In the genomic region with DNA sequence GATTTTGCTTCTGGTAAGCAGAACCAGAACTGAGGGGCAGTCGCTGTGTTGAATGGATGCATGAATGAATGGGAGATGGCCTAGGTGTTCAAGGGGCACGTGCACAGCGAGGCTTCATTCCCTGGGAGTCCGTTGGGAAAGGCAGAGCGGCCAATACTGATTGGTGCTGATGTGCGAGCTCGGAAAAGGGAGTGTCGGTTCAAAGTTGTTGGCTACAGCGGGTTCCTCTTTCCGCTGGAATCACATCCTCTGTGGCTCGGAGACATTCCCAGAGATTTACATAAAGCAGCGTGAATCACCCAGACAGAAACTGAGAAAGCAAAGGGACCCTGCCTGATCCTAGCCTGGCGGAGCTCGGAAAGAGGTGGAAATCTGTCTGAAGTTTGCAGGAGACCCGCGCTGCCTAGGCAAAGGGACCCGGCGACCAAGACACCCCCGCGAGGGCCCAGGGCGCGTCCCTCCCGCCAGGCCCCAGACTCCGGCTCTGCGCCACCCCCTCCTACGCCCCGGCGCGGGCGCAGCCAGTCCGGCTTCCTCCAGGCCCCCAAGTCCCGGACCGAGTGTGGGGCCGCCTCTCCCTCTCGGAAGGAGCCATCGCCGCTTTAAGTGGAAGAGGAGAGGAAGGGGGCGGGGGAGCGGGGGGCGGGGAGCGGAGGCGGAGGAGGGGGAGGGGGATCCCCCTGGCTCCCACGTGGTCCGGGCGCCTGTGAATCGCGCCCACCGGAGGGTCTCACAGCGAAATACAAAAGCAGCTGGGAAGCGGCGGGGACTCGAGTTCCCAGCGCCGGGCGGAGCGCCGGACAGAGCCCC, we compare ENCODE assay signal across 8 cellular contexts. TPM values are rescaled to one million over a fixed set of nuclear protein-coding genes. Genes with fewer than 3 reads are reported as not detected.
DNase-seq lines count a peak whose midpoint lies in the region; ATAC-seq and TF ChIP-seq lines count a peak whose summit lies in the region.

TSS of gene FJX1 (plus strand) at position 774 of the 810 bp plus-strand sequence. CDS start 177 bp downstream, outside the sequence.

- peak within 1 kb of the TSS; percentile 86 for H3K9ac ChIP-seq in skeletal muscle satellite cell (ENCODE audit: low read depth, low read length)

- peaks cover 0 to 3% (median 0%) of the 10 kb centered on the region in 3 donors for H3K36me3 Mint-ChIP-seq in immature natural killer cell

- peak within 1 kb of the TSS; percentile 32 for H3K4me3 ChIP-seq in DOHH2 (ENCODE audit: low read length)
- H3K4me3 ChIP-seq in SJSA1, result peak within 1 kb of the TSS; percentile 76
- H3K4me3 ChIP-seq in skeletal muscle satellite cell (ENCODE audit: low read length), result peak within 1 kb of the TSS; percentile 76

- H3K4me2 ChIP-seq in DOHH2 (ENCODE audit: low read length) (peak within 1 kb of the TSS; percentile 31; the same call in 1 of the 2 replicates), skeletal muscle satellite cell (ENCODE audit: low read length) (peak within 1 kb of the TSS; percentile 93)

- peak within 1 kb of the TSS; percentile 66 to 78 (median 73) for H3K4me3 Mint-ChIP-seq in immature natural killer cell

- H3K27ac ChIP-seq in DOHH2 (ENCODE audit: low read depth, low read length) (no peak within 1 kb of the TSS), SJSA1 (peak within 1 kb of the TSS; percentile 95)

- H3K27me3 Mint-ChIP-seq in immature natural killer cell (ENCODE audit: low read depth in 3 of 3), result peaks cover 7 to 26% (median 10%) of the 10 kb centered on the region in 3 donors

- H3K9me2 ChIP-seq in DOHH2 (replicated peaks; ENCODE audit: control insufficient read depth, low read length), result no peaks in the 10 kb centered on the region

- H3K27ac Mint-ChIP-seq in immature natural killer cell, result no peak within 1 kb of the TSS

- H3K4me1 Mint-ChIP-seq in immature natural killer cell, result peaks cover 11 to 12% of the 10 kb centered on the region in 2 donors

- H3K9me3 ChIP-seq in DOHH2 (ENCODE audit: control insufficient read depth, insufficient read depth, low read length), result no peaks in the 10 kb centered on the region
- no peaks in the 10 kb centered on the region for H3K9me3 ChIP-seq in SJSA1 (replicated peaks)
- no peaks in the 10 kb centered on the region for H3K9me3 ChIP-seq in skeletal muscle satellite cell (replicated peaks; ENCODE audit: low read length)

- H3K9me3 Mint-ChIP-seq in immature natural killer cell, result no peaks in the 10 kb centered on the region

- no peaks in the 10 kb centered on the region; the same call in 1 of the 2 replicates for H3F3A ChIP-seq in DOHH2 (ENCODE audit: control insufficient read depth, insufficient read depth)

- peaks cover 34% of the 10 kb centered on the region for H3K27me3 ChIP-seq in DOHH2 (ENCODE audit: control insufficient read depth, low read length)
- H3K27me3 ChIP-seq in SJSA1 (replicated peaks), result no peaks in the 10 kb centered on the region
- no peaks in the 10 kb centered on the region for H3K27me3 ChIP-seq in skeletal muscle satellite cell (ENCODE audit: control insufficient read depth, insufficient read depth, low read length)

- H3K4me1 ChIP-seq in DOHH2 (ENCODE audit: control insufficient read depth, low read length), result no peaks in the 10 kb centered on the region
- peaks cover 60% of the 10 kb centered on the region for H3K4me1 ChIP-seq in SJSA1 (replicated peaks)
- H3K4me1 ChIP-seq in skeletal muscle satellite cell (ENCODE audit: control insufficient read depth, insufficient read depth, low read length), result peaks cover 40% of the 10 kb centered on the region

- no peaks in the 10 kb centered on the region for H3K36me3 ChIP-seq in DOHH2 (ENCODE audit: control insufficient read depth, low read length)
- peaks cover 9% of the 10 kb centered on the region; the same call in 1 of the 2 replicates for H3K36me3 ChIP-seq in SJSA1
- H3K36me3 ChIP-seq in skeletal muscle satellite cell (ENCODE audit: insufficient read depth, low read length), result no peaks in the 10 kb centered on the region

- ATAC-seq in GM21360 (IDR thresholded peaks at IDR 0.05; ENCODE audit: unreplicated experiment), result peak; percentile 26

- no peaks in the 10 kb centered on the region for H3K79me2 ChIP-seq in DOHH2 (ENCODE audit: control insufficient read depth, low read length)

- no peak for TF ChIP-seq CTCF in DOHH2 (IDR thresholded peaks at IDR 0.05; ENCODE audit: low read depth, low read length, poor library complexity, severe bottlenecking)

- DNase-seq in HT1080 (ENCODE audit: low read depth) (peak; percentile 88), SJSA1 (ENCODE audit: low read depth in 1 of 2, low spot score in 2 of 2) (peak; percentile 83 to 90), cerebellar cortex (ENCODE audit: low spot score) (peak; percentile 77), immature natural killer cell (no peak), activated gamma-delta T cell (lab: John Stamatoyannopoulos, UW) (no peak)

- no peaks in the 10 kb centered on the region for H4K20me1 ChIP-seq in DOHH2 (ENCODE audit: control insufficient read depth, insufficient read depth, low read depth, low read length)

RNA-seq across cellular contexts. Expression of gene FJX1, which starts in this region (rescaled TPM):
- 29.4 and 32.3 TPM in 2 replicates for total RNA-seq in HT1080 (2014; rRNA removed; shearing (Covaris generic))
- polyA plus RNA-seq in HT1080 (2015; cell fraction: cytosol; rRNA removed), result 16.7 and 20.3 TPM in 2 replicates
- polyA plus RNA-seq in HT1080 (2015; cell fraction: nucleus; rRNA removed), result 14.0 and 14.3 TPM in 2 replicates
- 26.2 and 31.7 TPM in 2 replicates for total RNA-seq in SJSA1 (2014; rRNA removed; shearing (Covaris generic))
- not detected for polyA plus RNA-seq in immature natural killer cell
- 56.0 and 74.5 TPM in 2 replicates for total RNA-seq in skeletal muscle satellite cell (2012; rRNA removed)

Comparison
In these comparisons a context has a peak if more than half of its experiments do, and no peak if none do; other contexts are left out.
1. DNase-seq: peak in HT1080 (single experiment), SJSA1 (2 of 2) and cerebellar cortex (single experiment); none in immature natural killer cell (0 of 3) and activated gamma-delta T cell (single experiment).
2. Peak in every context shown above with its lines, with median percentiles within 50 percentile points of each other: H3K4me3 ChIP-seq.